Comparison of ENCODE assay signal across 1 cellular context in the genomic region with DNA sequence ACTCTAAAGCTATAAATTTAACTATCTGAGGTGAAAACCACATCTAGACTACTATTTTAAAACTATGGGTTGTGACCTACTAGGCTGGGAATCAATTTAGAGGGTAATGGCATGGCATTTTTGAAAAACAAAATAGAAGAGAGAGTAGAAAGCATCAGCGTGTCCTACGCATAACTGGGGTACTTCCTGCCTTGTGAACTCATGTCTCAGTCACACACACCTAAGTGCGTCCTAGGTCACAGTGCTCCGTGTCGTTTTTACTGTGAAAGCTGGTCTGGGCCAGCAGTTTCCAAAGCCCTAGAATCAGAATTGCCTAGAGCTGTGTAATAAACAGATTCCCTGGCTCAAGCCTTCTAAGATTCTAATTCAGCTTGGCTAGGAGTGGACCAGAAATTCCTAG.
TF ChIP-seq lines count a peak whose summit lies in the region.

No MANE protein-coding gene starts in this region.

TF ChIP-seq in SK-N-SH, 30 proteins besides CTCF, POLR2A, EP300 and RAD21:
- TF ChIP-seq TAF1 (IDR thresholded peaks at IDR 0.05; ENCODE audit: borderline replicate concordance, low read depth, low read length) (no peak), FOSL2 (IDR thresholded peaks at IDR 0.05; ENCODE audit: borderline replicate concordance, low read depth) (no peak), MXI1 (IDR thresholded peaks at IDR 0.05; ENCODE audit: low read depth, low read length) (no peak), SIN3A (IDR thresholded peaks at IDR 0.05; ENCODE audit: borderline replicate concordance, low read depth, low read length) (no peak), POLR2AphosphoS5 (IDR thresholded peaks at IDR 0.05; ENCODE audit: low read depth, low read length) (no peak), NRF1 (IDR thresholded peaks at IDR 0.05; ENCODE audit: low read depth, low read length) (no peak), EZH2phosphoT487 (IDR thresholded peaks at IDR 0.05; ENCODE audit: borderline replicate concordance, low read depth) (no peak), TEAD4 (IDR thresholded peaks at IDR 0.05; ENCODE audit: borderline replicate concordance, insufficient read depth) (no peak)
- TF ChIP-seq, protein P1, sequence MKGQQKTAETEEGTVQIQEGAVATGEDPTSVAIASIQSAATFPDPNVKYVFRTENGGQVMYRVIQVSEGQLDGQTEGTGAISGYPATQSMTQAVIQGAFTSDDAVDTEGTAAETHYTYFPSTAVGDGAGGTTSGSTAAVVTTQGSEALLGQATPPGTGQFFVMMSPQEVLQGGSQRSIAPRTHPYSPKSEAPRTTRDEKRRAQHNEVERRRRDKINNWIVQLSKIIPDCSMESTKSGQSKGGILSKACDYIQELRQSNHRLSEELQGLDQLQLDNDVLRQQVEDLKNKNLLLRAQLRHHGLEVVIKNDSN (IDR thresholded peaks at IDR 0.05; ENCODE audit: borderline replicate concordance, low read depth): no peak
- TF ChIP-seq, protein P2, sequence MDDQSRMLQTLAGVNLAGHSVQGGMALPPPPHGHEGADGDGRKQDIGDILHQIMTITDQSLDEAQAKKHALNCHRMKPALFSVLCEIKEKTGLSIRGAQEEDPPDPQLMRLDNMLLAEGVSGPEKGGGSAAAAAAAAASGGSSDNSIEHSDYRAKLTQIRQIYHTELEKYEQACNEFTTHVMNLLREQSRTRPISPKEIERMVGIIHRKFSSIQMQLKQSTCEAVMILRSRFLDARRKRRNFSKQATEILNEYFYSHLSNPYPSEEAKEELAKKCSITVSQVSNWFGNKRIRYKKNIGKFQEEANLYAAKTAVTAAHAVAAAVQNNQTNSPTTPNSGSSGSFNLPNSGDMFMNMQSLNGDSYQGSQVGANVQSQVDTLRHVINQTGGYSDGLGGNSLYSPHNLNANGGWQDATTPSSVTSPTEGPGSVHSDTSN (IDR thresholded peaks at IDR 0.05): no peak
